ENCODE assay signal across 8 cellular contexts in genomic region chr2:39837856-39838453, GRCh38. TPM values are rescaled to one million over a fixed set of nuclear protein-coding genes. Genes with fewer than 3 reads are reported as not detected.
DNase-seq lines count a peak whose midpoint lies in the region; ATAC-seq and TF ChIP-seq lines count a peak whose summit lies in the region.

No MANE protein-coding gene starts in this region.

- H3K9ac ChIP-seq in DND-41 (ENCODE audit: low read depth, low read length): no peak overlapping the region

- H3K27me3 ChIP-seq in DND-41 (ENCODE audit: insufficient read depth, low read length, poor library complexity): no peaks in the 10 kb centered on the region

- H3K27me3 Mint-ChIP-seq in progenitor cell of endocrine pancreas: no peaks in the 10 kb centered on the region

- ATAC-seq in DND-41 (ENCODE audit: insufficient read depth, low read depth) (no peak), GM19025 (IDR thresholded peaks at IDR 0.05; ENCODE audit: low read depth, unreplicated experiment) (peak; percentile 81), HG03064 (IDR thresholded peaks at IDR 0.05; ENCODE audit: low read depth, unreplicated experiment) (peak; percentile 81)

- no peak overlapping the region for H3K4me3 ChIP-seq in DND-41 (ENCODE audit: low read depth in 1 of 2, low read length in 2 of 2)
- H3K4me3 ChIP-seq in epithelial cell of esophagus (ENCODE audit: low read length): no peak overlapping the region

- H3K4me3 Mint-ChIP-seq in progenitor cell of endocrine pancreas (ENCODE audit: low read depth): no peak overlapping the region

- H4K20me1 ChIP-seq in DND-41 (ENCODE audit: insufficient read depth, low read length): no peaks in the 10 kb centered on the region

- H3K4me1 ChIP-seq in DND-41 (ENCODE audit: insufficient read depth, low read length): no peaks in the 10 kb centered on the region

- H3K79me2 ChIP-seq in DND-41 (ENCODE audit: insufficient read depth, low read length): no peaks in the 10 kb centered on the region

- no peaks in the 10 kb centered on the region for H3K36me3 ChIP-seq in DND-41 (ENCODE audit: insufficient read depth, low read length)

- no peak overlapping the region for H3K27ac Mint-ChIP-seq in progenitor cell of endocrine pancreas

- peaks cover 1% of the 10 kb centered on the region for H3K36me3 Mint-ChIP-seq in progenitor cell of endocrine pancreas (ENCODE audit: insufficient read depth)

- no peak for DNase-seq in DND-41
- peak; percentile 18 for DNase-seq in NOMO-1 treated with DMSO at 0.1 percent for 48 hours (lab: John Stamatoyannopoulos, UW; ENCODE audit: unreplicated experiment)
- DNase-seq in epithelial cell of esophagus (ENCODE audit: low read depth): peak; percentile 68
- DNase-seq in progenitor cell of endocrine pancreas (ENCODE audit: low spot score, unreplicated experiment): no peak
- DNase-seq in occipital lobe (lab: John Stamatoyannopoulos, UW): no peak
- DNase-seq in retina: no peak

- H3K27ac ChIP-seq in DND-41 (ENCODE audit: low read length): no peak overlapping the region

- H3K9me3 ChIP-seq in DND-41 (ENCODE audit: insufficient read depth, low read length, severe bottlenecking): peaks cover 26% of the 10 kb centered on the region

- H3K4me2 ChIP-seq in DND-41 (ENCODE audit: insufficient read depth, low read length): no peak overlapping the region

- no peaks in the 10 kb centered on the region for H3K4me1 Mint-ChIP-seq in progenitor cell of endocrine pancreas (ENCODE audit: low read depth)

- peak; percentile 25 for TF ChIP-seq CTCF in DND-41 (IDR thresholded peaks at IDR 0.05; ENCODE audit: borderline replicate concordance, extremely low read depth, low read length, poor library complexity, severe bottlenecking)
- peak; percentile 91 for TF ChIP-seq CTCF in epithelial cell of esophagus (IDR thresholded peaks at IDR 0.05; ENCODE audit: insufficient read depth, low read depth, low read length, missing control alignments)
- TF ChIP-seq CTCF in progenitor cell of endocrine pancreas (IDR thresholded peaks at IDR 0.05; ENCODE audit: unreplicated experiment): peak; percentile 72

- H2AFZ ChIP-seq in DND-41 (ENCODE audit: low read depth, low read length): no peak overlapping the region

- peaks cover 13% of the 10 kb centered on the region for H3K9me3 Mint-ChIP-seq in progenitor cell of endocrine pancreas (ENCODE audit: low read depth)

RNA-seq across cellular contexts. Expression of gene THUMPD2, which starts 58.9 kb away (rescaled TPM):
- 16.5 and 18.7 TPM in 2 replicates for total RNA-seq in progenitor cell of endocrine pancreas
- 30.3 TPM for total RNA-seq in occipital lobe

Comparison
In these comparisons a context has a peak if more than half of its experiments do, and no peak if none do; other contexts are left out.
1. DNase-seq: peak in NOMO-1 treated with DMSO at 0.1 percent for 48 hours (single experiment) and epithelial cell of esophagus (single experiment); none in DND-41 (single experiment), progenitor cell of endocrine pancreas (single experiment), occipital lobe (single experiment) and retina (single experiment).
2. CTCF ChIP-seq: peak in every context shown above with its lines; median percentile 91 in epithelial cell of esophagus; 72 in progenitor cell of endocrine pancreas; 25 in DND-41.